In genomic region chr4:8334786-8335460, GRCh38 we compare ENCODE assay signal across 28 cellular contexts.
DNase-seq lines count a peak whose midpoint lies in the region; ATAC-seq, FAIRE-seq and TF ChIP-seq lines count a peak whose summit lies in the region.
"Had no signal": no experiment of that assay in that cellular context is flagged by ENCODE, and none has a peak within 500 bp of the region (broad histone marks: within the 10 kb centered on the region; RNA-seq: fewer than 3 reads in every experiment).

No MANE protein-coding gene starts in this region.

- no peak overlapping the region for H3K4me2 ChIP-seq in H1 (ENCODE audit: insufficient read depth in 1 of 2, low read depth in 2 of 2, low read length in 2 of 2)
- H3K4me2 ChIP-seq: smooth muscle cell had no signal

- no peak overlapping the region for H3K4me3 ChIP-seq in H1 (ENCODE audit: extremely low read depth in 1 of 4, insufficient read depth in 2 of 4, low read depth in 3 of 4, low read length in 4 of 4)
- H3K4me3 ChIP-seq in left lung, result no peak overlapping the region
- no peak overlapping the region for H3K4me3 ChIP-seq in prostate gland
- H3K4me3 ChIP-seq: ascending aorta, dorsolateral prefrontal cortex, HAP-1, K562, smooth muscle cell, thyroid gland had no signal

- no peaks in the 10 kb centered on the region for H3K4me1 ChIP-seq in H1 (replicated peaks in 1 of 4; ENCODE audit: control insufficient read depth in 3 of 4, insufficient read depth in 4 of 4, low read length in 3 of 4)
- peaks cover 0 to 7% of the 10 kb centered on the region in 2 donors for H3K4me1 ChIP-seq in left lung
- H3K4me1 ChIP-seq in prostate gland (replicated peaks), result peaks cover 6% of the 10 kb centered on the region
- H3K4me1 ChIP-seq: HAP-1 had no signal

- H3K36me3 ChIP-seq in H1 (ENCODE audit: control insufficient read depth in 2 of 4, insufficient read depth in 4 of 4, low read length in 3 of 4) (no peaks in the 10 kb centered on the region), left lung (no peaks in the 10 kb centered on the region), prostate gland (no peaks in the 10 kb centered on the region)
- H3K36me3 ChIP-seq: ascending aorta, HAP-1, thyroid gland had no signal

- H3K27ac ChIP-seq in H1 (ENCODE audit: low read depth, low read length), result no peak overlapping the region
- H3K27ac ChIP-seq in left lung, result no peak overlapping the region
- no peak overlapping the region for H3K27ac ChIP-seq in prostate gland
- H3K27ac ChIP-seq: ascending aorta, dorsolateral prefrontal cortex had no signal

- TF ChIP-seq RAD21 in H1 (IDR thresholded peaks at IDR 0.05 in 1 of 2, conservative IDR thresholded peaks at IDR 0.05 in 1 of 2; ENCODE audit: low read depth in 2 of 2, low read length in 2 of 2), result no peak

- H4K8ac ChIP-seq in H1 (ENCODE audit: extremely low read depth, insufficient read depth, low read length), result 0 out of 2 replicates have a peak overlapping the region, but pooled peaks have one; percentile 41

- H3K9ac ChIP-seq in H1 (replicated peaks in 1 of 4; ENCODE audit: extremely low read depth in 1 of 4, low read depth in 3 of 4, low read length in 3 of 4), result no peak overlapping the region

- H4K91ac ChIP-seq in H1 (replicated peaks; ENCODE audit: insufficient read length, low read length), result no peak overlapping the region

- DNase-seq in DMS53 treated with DMSO at 0.1 percent for 48 hours (lab: John Stamatoyannopoulos, UW; ENCODE audit: unreplicated experiment) (peak; percentile 70), H1 (ENCODE audit: low read depth in 1 of 2, low spot score in 2 of 2) (no peak), left lung (peak in 1 of 2 donors; percentile 29), renal cortical epithelial cell (ENCODE audit: low read depth) (peak; percentile 86), NCI-H526 treated with DMSO at 0.1 percent for 48 hours (lab: John Stamatoyannopoulos, UW) (no peak), prostate gland (ENCODE audit: low spot score) (no peak)
- DNase-seq: activated CD4-positive, alpha-beta memory T cell treated with anti-CD3 and anti-CD28 coated beads for 36 hours; activated CD8-positive, alpha-beta memory T cell treated with anti-CD3 and anti-CD28 coated beads, Interleukin-2, amount 50 U/mL, for 4 hours; CD8-positive, alpha-beta memory T cell; central memory CD4-positive, alpha-beta T cell; GDM1; NCI-H2029 treated with DMSO at 0.1 percent for 48 hours; NCI-H2227 treated with DMSO at 0.1 percent for 48 hours; stimulated activated CD4-positive, alpha-beta T cell treated with anti-CD3 and anti-CD28 coated beads, Interleukin-1b, Interleukin-23, amount 100 ng/mL, for 48 hours; stimulated activated CD8-positive, alpha-beta memory T cell treated with anti-CD3 and anti-CD28 coated beads, Interleukin-4, amount 100 ng/mL, for 48 hours; stimulated activated naive CD8-positive, alpha-beta T cell treated with anti-CD3 and anti-CD28 coated beads, Interleukin-15, amount 100 ng/mL, for 72 hours; T-helper 1 cell; thyroid gland had no signal

- CTCF ChIA-PET in H1 (lab: Charles Lee; ENCODE audit: partially characterized antibody), result interaction anchor here (0.6 to 3.0 kb wide), 7 partner anchors 8 to 74 kb away, joined by 3 to 13 read pairs (median 4); no protein-coding TSS in a partner anchor

- H3K79me2 ChIP-seq in H1 (ENCODE audit: control insufficient read depth in 1 of 2, insufficient read depth in 2 of 2, low read length in 2 of 2), result no peaks in the 10 kb centered on the region

- no peak overlapping the region for H2BK5ac ChIP-seq in H1 (ENCODE audit: low read depth, low read length)

- no peaks in the 10 kb centered on the region for H4K20me1 ChIP-seq in H1 (replicated peaks in 1 of 2; ENCODE audit: control insufficient read depth in 1 of 2, insufficient read depth in 2 of 2, low read length in 2 of 2)

- TF ChIP-seq POLR2A in H1 (IDR thresholded peaks at IDR 0.05; ENCODE audit: control extremely low read depth in 1 of 2, low read depth in 2 of 2, low read length in 2 of 2) (no peak), prostate gland (IDR thresholded peaks at IDR 0.05) (no peak)

- H2BK120ac ChIP-seq in H1 (replicated peaks; ENCODE audit: low read depth, low read length), result no peak overlapping the region

- intact Hi-C loops in left lung (cut with DNase I) (no loop called here), prostate gland (cut with DNase I) (no loop called here)

- H3K14ac ChIP-seq in H1 (ENCODE audit: insufficient read length), result no peak overlapping the region

- POLR2A ChIA-PET in H1 (lab: Charles Lee; ENCODE audit: partially characterized antibody), result no interaction called here

- H2AFZ ChIP-seq in H1 (ENCODE audit: low read length), result no peak overlapping the region

- no peak overlapping the region for H3K23ac ChIP-seq in H1 (ENCODE audit: insufficient read length)

- H4K5ac ChIP-seq in H1 (ENCODE audit: insufficient read length, low read depth, low read length), result no peak overlapping the region

- 89% methylated on average over 13 of the region's 13 CpGs; no CpG with 5 or more reads in 1 of the 2 experiments for WGBS in H1 (ENCODE audit: extremely low coverage in 1 of 2, insufficient coverage in 1 of 2, insufficient read length in 1 of 2, insufficient replicate concordance in 2 of 2, low coverage in 1 of 2, low lambda C conversion rate in 2 of 2, missing lambda C conversion rate in 1 of 2), 2 experiments
- WGBS in prostate gland, result 94% methylated on average over 13 of the region's 13 CpGs

- no peak overlapping the region for H3K4ac ChIP-seq in H1 (replicated peaks; ENCODE audit: insufficient read length, low read depth, low read length)

- no peaks in the 10 kb centered on the region for H3K27me3 ChIP-seq in H1 (replicated peaks in 1 of 4; ENCODE audit: control insufficient read depth in 3 of 4, extremely low read depth in 1 of 4, insufficient read depth in 3 of 4, low read length in 3 of 4)
- no peaks in the 10 kb centered on the region for H3K27me3 ChIP-seq in left lung
- no peaks in the 10 kb centered on the region for H3K27me3 ChIP-seq in prostate gland (replicated peaks; ENCODE audit: insufficient read depth)
- H3K27me3 ChIP-seq: ascending aorta, dorsolateral prefrontal cortex, thyroid gland had no signal

- H2BK15ac ChIP-seq in H1 (ENCODE audit: low read length), result no peak overlapping the region

- no peak overlapping the region for H2BK12ac ChIP-seq in H1 (ENCODE audit: low read depth, low read length)

- no peak overlapping the region for H3K18ac ChIP-seq in H1 (ENCODE audit: extremely low read depth, low read length)

- no peak overlapping the region for H3K56ac ChIP-seq in H1 (replicated peaks; ENCODE audit: insufficient read length, low read depth, low read length)

- no peaks in the 10 kb centered on the region for H3K23me2 ChIP-seq in H1 (ENCODE audit: low read depth, low read length)

- FAIRE-seq in H1 (lab: Jason Lieb, UNC), result no peak
- FAIRE-seq: GM18507, K562 had no signal

- peak overlapping the region; percentile 82; the same call in 1 of the 2 replicates for H2AK5ac ChIP-seq in H1 (ENCODE audit: low read depth, low read length)

- H3K79me1 ChIP-seq in H1 (ENCODE audit: low read depth, low read length), result no peaks in the 10 kb centered on the region

- TF ChIP-seq CTCF in H1 (IDR thresholded peaks at IDR 0.05; ENCODE audit: control extremely low read depth in 1 of 3, insufficient read depth in 1 of 3, low read depth in 1 of 3, low read length in 3 of 3) (no peak), left lung (IDR thresholded peaks at IDR 0.05) (no peak), prostate gland (IDR thresholded peaks at IDR 0.05) (no peak)

- no peak for TF ChIP-seq EP300 in H1 (IDR thresholded peaks at IDR 0.05; ENCODE audit: borderline replicate concordance in 1 of 2, low read depth in 2 of 2, low read length in 2 of 2)

- H3K9me3 ChIP-seq in H1 (ENCODE audit: insufficient read depth in 2 of 2, low read depth in 1 of 2, low read length in 1 of 2), result peaks cover 0 to 4% of the 10 kb centered on the region in 2 experiments; a peak in 1 of 4 replicates
- H3K9me3 ChIP-seq in left lung, result peaks cover 0 to 6% of the 10 kb centered on the region in 2 donors
- no peaks in the 10 kb centered on the region for H3K9me3 ChIP-seq in prostate gland
- H3K9me3 ChIP-seq: ascending aorta, HAP-1, thyroid gland had no signal

- H2BK20ac ChIP-seq in H1 (ENCODE audit: low read length), result no peak overlapping the region

- peak; percentile 78 for ATAC-seq in left lung
- ATAC-seq in HG02981 (IDR thresholded peaks at IDR 0.05; ENCODE audit: unreplicated experiment), result no peak
- no peak for ATAC-seq in GM18498 (IDR thresholded peaks at IDR 0.05; ENCODE audit: unreplicated experiment)
- ATAC-seq: activated CD4-positive, CD25-positive, alpha-beta regulatory T cell treated with anti-CD3 and anti-CD28 coated beads, Interleukin-2, amount 50 U/mL, for 24 hours; activated T-helper 17 cell treated with anti-CD3 and anti-CD28 coated beads, Interleukin-2, amount 50 U/mL, for 72 hours; K562; stimulated activated naive CD8-positive, alpha-beta T cell treated with anti-CD3 and anti-CD28 coated beads, Interleukin-15, amount 100 ng/mL, for 72 hours had no signal

TF ChIP-seq in H1, 55 proteins besides CTCF, POLR2A, EP300 and RAD21:
- TF ChIP-seq TCF12 (IDR thresholded peaks at IDR 0.05; ENCODE audit: low read depth, low read length) (no peak), SAP30 (IDR thresholded peaks at IDR 0.05; ENCODE audit: insufficient read depth, insufficient replicate concordance, low read length) (no peak), TBP (IDR thresholded peaks at IDR 0.05; ENCODE audit: low read depth, low read length) (no peak)

Comparison
In these comparisons a context has a peak if more than half of its experiments do, and no peak if none do; other contexts are left out.
1. DNase-seq: peak in DMS53 treated with DMSO at 0.1 percent for 48 hours (single experiment) and renal cortical epithelial cell (single experiment); none in H1 (0 of 2), NCI-H526 treated with DMSO at 0.1 percent for 48 hours (single experiment) and prostate gland (single experiment).